ENCODE assay signal across 8 cellular contexts in genomic region chr12:54988402-54989054, GRCh38. TPM values are rescaled to one million over a fixed set of nuclear protein-coding genes. Genes with fewer than 3 reads are reported as not detected.
DNase-seq lines count a peak whose midpoint lies in the region; ATAC-seq and TF ChIP-seq lines count a peak whose summit lies in the region.

No MANE protein-coding gene starts in this region.

- no peak overlapping the region for H3K4me3 ChIP-seq in cardiac fibroblast (replicated peaks in 1 of 2; ENCODE audit: low read depth in 2 of 2, low read length in 2 of 2)

- TF ChIP-seq CTCF in cardiac fibroblast (IDR thresholded peaks at IDR 0.05; ENCODE audit: low read depth, low read length), result no peak

- DNase-seq in NCI-H2029 (lab: John Stamatoyannopoulos, UW) (peak; percentile 77), cardiac fibroblast (ENCODE audit: low read depth in 2 of 2) (peak; percentile 52 to 53), mucosa of gallbladder (ENCODE audit: low spot score) (peak; percentile 64), DMS114 treated with DMSO at 0.1 percent for 48 hours (lab: John Stamatoyannopoulos, UW; ENCODE audit: unreplicated experiment) (no peak), activated gamma-delta T cell treated with Interleukin-2 at 50 U/mL for 16 hours (no peak)

- no peak for TF ChIP-seq POLR2A in GM18505 (IDR thresholded peaks at IDR 0.05; ENCODE audit: borderline replicate concordance, extremely low read depth, insufficient read depth, insufficient read length)

- peak; percentile 19 for ATAC-seq in GM19023 (IDR thresholded peaks at IDR 0.05; ENCODE audit: unreplicated experiment)
- ATAC-seq in HG02884 (IDR thresholded peaks at IDR 0.05; ENCODE audit: unreplicated experiment), result no peak
- no peak for ATAC-seq in GM18505 (IDR thresholded peaks at IDR 0.05; ENCODE audit: unreplicated experiment)

RNA-seq across cellular contexts. Expression of gene TESPA1, which starts 4.0 kb away (rescaled TPM):
- 4.1 TPM for total RNA-seq in mucosa of gallbladder

RNA-seq across cellular contexts. Expression of gene NEUROD4, which starts 31.2 kb away (rescaled TPM):
- not detected for total RNA-seq in mucosa of gallbladder

Comparison
In these comparisons a context has a peak if more than half of its experiments do, and no peak if none do; other contexts are left out.
1. DNase-seq: peak in NCI-H2029 (single experiment), cardiac fibroblast (2 of 2) and mucosa of gallbladder (single experiment); none in DMS114 treated with DMSO at 0.1 percent for 48 hours (single experiment) and activated gamma-delta T cell treated with Interleukin-2 at 50 U/mL for 16 hours (single experiment).